ENCODE assay signal across 20 cellular contexts in genomic region chr2:233091595-233092375, GRCh38. TPM values are rescaled to one million over a fixed set of nuclear protein-coding genes. Genes with fewer than 3 reads are reported as not detected.
DNase-seq lines count a peak whose midpoint lies in the region; ATAC-seq, FAIRE-seq and TF ChIP-seq lines count a peak whose summit lies in the region.
"Had no signal": no experiment of that assay in that cellular context is flagged by ENCODE, and none has a peak within 500 bp of the region (broad histone marks: within the 10 kb centered on the region; RNA-seq: fewer than 3 reads in every experiment).

No MANE protein-coding gene starts in this region.

- POLR2A ChIA-PET in activated B cell treated with CpG ODN at 0.5 μM for 24 hours (lab: Charles Lee), result interaction anchor here (0.8 to 2.1 kb wide), 8 partner anchors 9 to 32 kb away, joined by 4 to 17 read pairs (median 8); partner anchors contain the start of gene INPP5D
- POLR2A ChIA-PET in activated CD4-positive, alpha-beta memory T cell treated with anti-CD3 and anti-CD28 coated beads for 36 hours (lab: Charles Lee), result no interaction called here

- H3K27ac ChIP-seq in BLaER1 (no peak overlapping the region), colonic mucosa (no peak overlapping the region)
- H3K27ac ChIP-seq: lower lobe of right lung, SJCRH30 had no signal

- no peaks in the 10 kb centered on the region for H3K27me3 ChIP-seq in BLaER1
- no peaks in the 10 kb centered on the region for H3K27me3 ChIP-seq in colonic mucosa
- H3K27me3 ChIP-seq: SJCRH30 had no signal

- H3K9ac ChIP-seq in BLaER1 (no peak overlapping the region), colonic mucosa (ENCODE audit: low read depth in 2 of 2, low read length in 2 of 2) (no peak overlapping the region)

- TF ChIP-seq POLR2A in GM12892 (IDR thresholded peaks at IDR 0.05; ENCODE audit: low read depth, low read length), result no peak

- H3K36me3 Mint-ChIP-seq in activated B cell treated with CpG ODN at 0.5 μM for 24 hours (ENCODE audit: low read depth) (peaks cover 62% of the 10 kb centered on the region), naive B cell (peaks cover 16 to 18% of the 10 kb centered on the region in 2 donors)
- peaks cover 22% of the 10 kb centered on the region for H3K36me3 Mint-ChIP-seq in activated CD4-positive, alpha-beta memory T cell treated with anti-CD3 and anti-CD28 coated beads for 36 hours

- H3K4me1 Mint-ChIP-seq in activated B cell treated with CpG ODN at 0.5 μM for 24 hours (peaks cover 91% of the 10 kb centered on the region), naive B cell (peaks cover 69 to 93% (median 84%) of the 10 kb centered on the region in 3 donors)
- peaks cover 46% of the 10 kb centered on the region for H3K4me1 Mint-ChIP-seq in activated CD4-positive, alpha-beta memory T cell treated with anti-CD3 and anti-CD28 coated beads for 36 hours (ENCODE audit: low read depth)

- H4K20me1 ChIP-seq in BLaER1, result peaks cover 76% of the 10 kb centered on the region

- H3K36me3 ChIP-seq in BLaER1, result peaks cover 95% of the 10 kb centered on the region
- H3K36me3 ChIP-seq in colonic mucosa, result no peaks in the 10 kb centered on the region
- H3K36me3 ChIP-seq: lower lobe of right lung, SJCRH30 had no signal

- intact Hi-C loops in activated B cell treated with CpG ODN at 0.5 μM for 24 hours (cut with micrococcal nuclease), result loop anchor here (1.0 kb wide), 2 partner anchors 9 kb away; no protein-coding TSS in a partner anchor
- intact Hi-C loops in activated CD4-positive, alpha-beta memory T cell treated with anti-CD3 and anti-CD28 coated beads for 36 hours (cut with micrococcal nuclease), result no loop called here
- intact Hi-C loops in colonic mucosa (cut with DNase I), result no loop called here

- no peaks in the 10 kb centered on the region for H3K9me3 ChIP-seq in BLaER1
- H3K9me3 ChIP-seq in colonic mucosa, result no peaks in the 10 kb centered on the region
- H3K9me3 ChIP-seq: lower lobe of right lung, SJCRH30 had no signal

- H3K4me1 ChIP-seq in BLaER1 (peaks cover 26% of the 10 kb centered on the region), colonic mucosa (no peaks in the 10 kb centered on the region)
- H3K4me1 ChIP-seq: SJCRH30 had no signal

- peak; percentile 54 for FAIRE-seq in GM12892 (lab: Jason Lieb, UNC)
- FAIRE-seq: H54 had no signal

- H3K27ac Mint-ChIP-seq in activated B cell treated with CpG ODN at 0.5 μM for 24 hours (peak overlapping the region; percentile 87), naive B cell (peak overlapping the region in 4 of 6 donors; percentile 91 to 98 (median 96))
- no peak overlapping the region for H3K27ac Mint-ChIP-seq in activated CD4-positive, alpha-beta memory T cell treated with anti-CD3 and anti-CD28 coated beads for 36 hours
- H3K27ac Mint-ChIP-seq: nephron had no signal

- DNase-seq in GM12892 (ENCODE audit: insufficient read length), result no peak
- peak; percentile 11 for DNase-seq in activated B cell treated with CpG ODN at 0.5 μM for 24 hours
- no peak for DNase-seq in naive B cell
- DNase-seq in activated CD4-positive, alpha-beta memory T cell treated with anti-CD3 and anti-CD28 coated beads for 36 hours, result no peak
- no peak for DNase-seq in colonic mucosa
- DNase-seq in activated CD4-positive, alpha-beta T cell treated with anti-CD3 and anti-CD28 coated beads for 4 hours, result no peak
- no peak for DNase-seq in SW480 (ENCODE audit: low spot score)
- DNase-seq: activated CD8-positive, alpha-beta memory T cell treated with anti-CD3 and anti-CD28 coated beads for 24 hours; cortex of kidney; lower lobe of right lung; NCI-H345; retina; SJCRH30 had no signal

- H3K27me3 Mint-ChIP-seq in activated B cell treated with CpG ODN at 0.5 μM for 24 hours (no peaks in the 10 kb centered on the region), naive B cell (no peaks in the 10 kb centered on the region)
- no peaks in the 10 kb centered on the region for H3K27me3 Mint-ChIP-seq in activated CD4-positive, alpha-beta memory T cell treated with anti-CD3 and anti-CD28 coated beads for 36 hours

- H3K4me3 Mint-ChIP-seq in activated B cell treated with CpG ODN at 0.5 μM for 24 hours, result no peak overlapping the region
- peak overlapping the region; percentile 56 to 87 (median 76) for H3K4me3 Mint-ChIP-seq in naive B cell
- H3K4me3 Mint-ChIP-seq in activated CD4-positive, alpha-beta memory T cell treated with anti-CD3 and anti-CD28 coated beads for 36 hours, result no peak overlapping the region
- H3K4me3 Mint-ChIP-seq: nephron had no signal

- H3K4me2 ChIP-seq in BLaER1, result peak overlapping the region; percentile 41

- H3K4me3 ChIP-seq in BLaER1 (no peak overlapping the region), colonic mucosa (no peak overlapping the region)
- H3K4me3 ChIP-seq: lower lobe of right lung, SJCRH30 had no signal

- TF ChIP-seq CTCF in activated B cell treated with CpG ODN at 0.5 μM for 24 hours (IDR thresholded peaks at IDR 0.05) (no peak), colonic mucosa (IDR thresholded peaks at IDR 0.05) (no peak)

- H3K9me3 Mint-ChIP-seq in activated B cell treated with CpG ODN at 0.5 μM for 24 hours (no peaks in the 10 kb centered on the region), naive B cell (no peaks in the 10 kb centered on the region)
- H3K9me3 Mint-ChIP-seq in activated CD4-positive, alpha-beta memory T cell treated with anti-CD3 and anti-CD28 coated beads for 36 hours, result no peaks in the 10 kb centered on the region
- H3K9me3 Mint-ChIP-seq: nephron had no signal

- no peak for ATAC-seq in activated B cell treated with CpG ODN at 0.5 μM for 24 hours (ENCODE audit: low read depth)
- no peak for ATAC-seq in naive B cell (ENCODE audit: low read depth in 2 of 2)

- CTCF ChIA-PET in activated B cell treated with CpG ODN at 0.5 μM for 24 hours (lab: Charles Lee), result interaction anchor here (1.1 to 1.6 kb wide), 2 partner anchors 9 to 30 kb away, joined by 3 to 4 read pairs; no protein-coding TSS in a partner anchor
- CTCF ChIA-PET in activated CD4-positive, alpha-beta memory T cell treated with anti-CD3 and anti-CD28 coated beads for 36 hours (lab: Charles Lee), result no interaction called here

RNA-seq across cellular contexts. Expression of gene INPP5D, which starts 31.6 kb away (rescaled TPM):
- polyA plus RNA-seq in GM12892 (2012; ENCODE audit: missing spikeins), result 81.6 TPM
- total RNA-seq in activated B cell treated with CpG ODN at 0.5 μM for 24 hours (247 and 275 TPM in 2 replicates), colonic mucosa (1 to 10 TPM; 6.5 to 7.1 TPM)
- polyA plus RNA-seq in naive B cell (ENCODE audit: low read depth in 6 of 6), result 100 to 1,000 TPM in 4 of 6 donors, 10 to 100 TPM in 2; 56.8 to 230 (median 102) TPM
- 10 to 100 TPM; 52.4 to 54.9 TPM for total RNA-seq in activated CD4-positive, alpha-beta memory T cell treated with anti-CD3 and anti-CD28 coated beads for 36 hours

RNA-seq across cellular contexts. Expression of gene NEU2, which starts 59.3 kb away (rescaled TPM):
- polyA plus RNA-seq in GM12892 (2012; ENCODE audit: missing spikeins), result not detected
- total RNA-seq in activated B cell treated with CpG ODN at 0.5 μM for 24 hours (not detected in 2 replicates), colonic mucosa (not detected)
- not detected for polyA plus RNA-seq in naive B cell (ENCODE audit: low read depth in 6 of 6)
- not detected for total RNA-seq in activated CD4-positive, alpha-beta memory T cell treated with anti-CD3 and anti-CD28 coated beads for 36 hours
- total RNA-seq: glomerular endothelial cell, HT-29, lower lobe of right lung, SJCRH30, subcutaneous adipose tissue had no signal
- polyA plus RNA-seq: esophagus had no signal

Comparison
In these comparisons a context has a peak if more than half of its experiments do, and no peak if none do; other contexts are left out.
1. H3K4me3 Mint-ChIP-seq: peak in naive B cell (8 of 8); none in activated B cell treated with CpG ODN at 0.5 μM for 24 hours (single experiment) and activated CD4-positive, alpha-beta memory T cell treated with anti-CD3 and anti-CD28 coated beads for 36 hours (single experiment).
2. RNA of gene INPP5D, which starts 31.6 kb away (total RNA-seq): 247 to 275 TPM in activated B cell treated with CpG ODN at 0.5 μM for 24 hours and 52.4 to 54.9 TPM in activated CD4-positive, alpha-beta memory T cell treated with anti-CD3 and anti-CD28 coated beads for 36 hours; 6.5 to 7.1 TPM in colonic mucosa; every median in the first group is over 4 times any median in the second.